In genomic region chr7:25068814-25069213, GRCh38 we compare ENCODE assay signal across 25 cellular contexts. TPM values are rescaled to one million over a fixed set of nuclear protein-coding genes. Genes with fewer than 3 reads are reported as not detected.
DNase-seq lines count a peak whose midpoint lies in the region; ATAC-seq, FAIRE-seq and TF ChIP-seq lines count a peak whose summit lies in the region.
"Had no signal": no experiment of that assay in that cellular context is flagged by ENCODE, and none has a peak within 500 bp of the region (broad histone marks: within the 10 kb centered on the region; RNA-seq: fewer than 3 reads in every experiment).

No MANE protein-coding gene starts in this region.

- peaks cover 10% of the 10 kb centered on the region for H3K4me1 ChIP-seq in fibroblast of lung (ENCODE audit: control insufficient read depth, extremely low read depth, insufficient read depth, low read length)
- H3K4me1 ChIP-seq: BE2C had no signal

- no peaks in the 10 kb centered on the region for H3K9me3 ChIP-seq in fibroblast of lung (ENCODE audit: control insufficient read depth, insufficient read depth, low read depth, low read length)
- H3K9me3 ChIP-seq: BE2C, pancreas, transverse colon had no signal

- ATAC-seq in stimulated activated memory B cell treated with anti-CD40 and anti-IgM and Interleukin-4, amounts not matched to agents 10 μg/mL and 1 μg/mL and 100 μg/mL, for 72 hours = no peak
- no peak for ATAC-seq in T-cell (replicated peaks in 1 of 4)
- ATAC-seq: stimulated activated naive CD8-positive, alpha-beta T cell treated with anti-CD3 and anti-CD28 coated beads, Interleukin-15, Interleukin-2, amounts not matched to agents 100 U/mL and 50 U/mL, for 24 hours; T-helper 17 cell; WTC11 had no signal

- H3K4me1 Mint-ChIP-seq in stimulated activated memory B cell treated with anti-CD40 and anti-IgM and Interleukin-4, amounts not matched to agents 10 μg/mL and 1 μg/mL and 100 μg/mL, for 72 hours = peaks cover 7% of the 10 kb centered on the region
- peaks cover 4 to 6% (median 5%) of the 10 kb centered on the region in 3 donors for H3K4me1 Mint-ChIP-seq in T-cell

- no peaks in the 10 kb centered on the region for H3K36me3 Mint-ChIP-seq in stimulated activated memory B cell treated with anti-CD40 and anti-IgM and Interleukin-4, amounts not matched to agents 10 μg/mL and 1 μg/mL and 100 μg/mL, for 72 hours
- no peaks in the 10 kb centered on the region for H3K36me3 Mint-ChIP-seq in T-cell
- H3K36me3 Mint-ChIP-seq: naive B cell, WTC11 had no signal

- no peaks in the 10 kb centered on the region for H3K79me2 ChIP-seq in fibroblast of lung (ENCODE audit: control insufficient read depth, insufficient read depth, low read length)
- H3K79me2 ChIP-seq: hepatocyte had no signal

- peak overlapping the region; percentile 16 for H3K27ac Mint-ChIP-seq in stimulated activated memory B cell treated with anti-CD40 and anti-IgM and Interleukin-4, amounts not matched to agents 10 μg/mL and 1 μg/mL and 100 μg/mL, for 72 hours
- no peak overlapping the region for H3K27ac Mint-ChIP-seq in T-cell
- H3K27ac Mint-ChIP-seq: activated CD4-positive, alpha-beta memory T cell treated with anti-CD3 and anti-CD28 coated beads, Interleukin-2, amount 10 ng/mL, durations not matched to agents 7 days and 5 days; activated naive CD4-positive, alpha-beta T cell treated with anti-CD3 and anti-CD28 coated beads for 36 hours; T-helper 17 cell; WTC11 had no signal

- H3K27ac ChIP-seq in fibroblast of lung (ENCODE audit: insufficient read depth, low read length) = no peak overlapping the region
- H3K27ac ChIP-seq: hepatocyte, pancreas, transverse colon had no signal

- H4K20me1 ChIP-seq in fibroblast of lung (ENCODE audit: control insufficient read depth, extremely low read depth, insufficient read depth, low read length) = no peaks in the 10 kb centered on the region

- H3K36me3 ChIP-seq in fibroblast of lung (ENCODE audit: control insufficient read depth, insufficient read depth, low read length) = no peaks in the 10 kb centered on the region
- H3K36me3 ChIP-seq: BE2C, pancreas, transverse colon had no signal

- H3K4me2 ChIP-seq in fibroblast of lung (ENCODE audit: extremely low read depth, insufficient read depth, low read length) = no peak overlapping the region

- H3K9ac ChIP-seq in fibroblast of lung (ENCODE audit: insufficient read depth, low read length) = no peak overlapping the region

- no peak for TF ChIP-seq CTCF in fibroblast of lung (conservative IDR thresholded peaks at IDR 0.05 in 1 of 2, IDR thresholded peaks at IDR 0.05 in 1 of 2; ENCODE audit: low read depth in 1 of 2, low read length in 2 of 2)

- H3K4me3 Mint-ChIP-seq in stimulated activated memory B cell treated with anti-CD40 and anti-IgM and Interleukin-4, amounts not matched to agents 10 μg/mL and 1 μg/mL and 100 μg/mL, for 72 hours = no peak overlapping the region
- H3K4me3 Mint-ChIP-seq in T-cell = no peak overlapping the region
- H3K4me3 Mint-ChIP-seq: activated CD4-positive, alpha-beta memory T cell treated with anti-CD3 and anti-CD28 coated beads, Interleukin-2, amount 10 ng/mL, durations not matched to agents 7 days and 5 days; activated naive CD4-positive, alpha-beta T cell treated with anti-CD3 and anti-CD28 coated beads for 36 hours; naive B cell; T-helper 17 cell; WTC11 had no signal

- H3K9me3 Mint-ChIP-seq in stimulated activated memory B cell treated with anti-CD40 and anti-IgM and Interleukin-4, amounts not matched to agents 10 μg/mL and 1 μg/mL and 100 μg/mL, for 72 hours = no peaks in the 10 kb centered on the region
- no peaks in the 10 kb centered on the region for H3K9me3 Mint-ChIP-seq in T-cell
- H3K9me3 Mint-ChIP-seq: activated CD4-positive, alpha-beta memory T cell treated with anti-CD3 and anti-CD28 coated beads, Interleukin-2, amount 10 ng/mL, durations not matched to agents 7 days and 5 days; activated naive CD4-positive, alpha-beta T cell treated with anti-CD3 and anti-CD28 coated beads for 36 hours; naive B cell had no signal

- DNase-seq in ELR (ENCODE audit: low read depth) (peak; percentile 45), M059J (ENCODE audit: low read depth) (peak; percentile 10), fibroblast of lung (ENCODE audit: low read depth in 2 of 2) (peak in 1 of 2 donors; percentile 15), T-cell (no peak), DMS 273 treated with DMSO at 0.1 percent for 48 hours (lab: John Stamatoyannopoulos, UW) (no peak), RCC 7860 (ENCODE audit: low spot score) (no peak), superior temporal gyrus (ENCODE audit: extremely low spot score) (no peak)
- DNase-seq: activated CD4-positive, alpha-beta memory T cell treated with anti-CD3 and anti-CD28 coated beads, Interleukin-2, amount 10 ng/mL, durations not matched to agents 7 days and 5 days; activated naive CD4-positive, alpha-beta T cell treated with anti-CD3 and anti-CD28 coated beads for 36 hours; BE2C; cerebellar nuclear complex; effector CD4-positive, alpha-beta T cell; naive B cell; NCI-H524; pancreas; SHP77; stimulated activated CD4-positive, alpha-beta T cell treated with anti-CD3 and anti-CD28 coated beads, Interleukin-2, amount 100 ng/mL, for 24 hours; stimulated activated naive CD8-positive, alpha-beta T cell treated with anti-CD3 and anti-CD28 coated beads, Interleukin-15, Interleukin-2, amounts not matched to agents 100 U/mL and 50 U/mL, for 24 hours; T-helper 17 cell; transverse colon had no signal

- CTCF ChIA-PET in T-cell (lab: Charles Lee) = interaction anchor here (0.9 to 2.2 kb wide), 4 partner anchors 89 to 256 kb away, joined by 3 to 18 read pairs (median 12); partner anchors contain the start of gene OSBPL3 (in 1 of the 2)

- no peak for FAIRE-seq in RCC 7860 (lab: Jason Lieb, UNC)
- FAIRE-seq: D721Med, HTR-8/SVneo, pancreas had no signal

- H3K27me3 Mint-ChIP-seq in stimulated activated memory B cell treated with anti-CD40 and anti-IgM and Interleukin-4, amounts not matched to agents 10 μg/mL and 1 μg/mL and 100 μg/mL, for 72 hours = no peaks in the 10 kb centered on the region
- H3K27me3 Mint-ChIP-seq in T-cell = no peaks in the 10 kb centered on the region
- H3K27me3 Mint-ChIP-seq: activated CD4-positive, alpha-beta memory T cell treated with anti-CD3 and anti-CD28 coated beads, Interleukin-2, amount 10 ng/mL, durations not matched to agents 7 days and 5 days; naive B cell; T-helper 17 cell had no signal

- POLR2A ChIA-PET in T-cell (lab: Charles Lee) = no interaction called here

- H3K27me3 ChIP-seq in fibroblast of lung (ENCODE audit: control insufficient read depth, insufficient read depth, low read length) = no peaks in the 10 kb centered on the region
- H3K27me3 ChIP-seq: BE2C, hepatocyte, pancreas, transverse colon had no signal

- H2AFZ ChIP-seq in fibroblast of lung (ENCODE audit: low read length) = peak overlapping the region; percentile 39

- no peak overlapping the region for H3K4me3 ChIP-seq in fibroblast of lung (replicated peaks in 1 of 4; ENCODE audit: control extremely low read depth in 1 of 4, insufficient read depth in 1 of 4, low read depth in 3 of 4, low read length in 4 of 4)
- H3K4me3 ChIP-seq: hepatocyte had no signal

RNA-seq across cellular contexts. Expression of gene CYCS, which starts 56.2 kb away (rescaled TPM):
- 111 and 215 TPM in 2 replicates for total RNA-seq in M059J (2014; rRNA removed; shearing (Covaris generic))
- total RNA-seq in fibroblast of lung (25.7 and 32.7 TPM in 2 replicates), T-cell (100 to 1,000 TPM in 2 of 5 donors, 10 to 100 TPM in 3; 45.0 to 136 (median 47.3) TPM)
- 76.5 and 84.8 TPM in 2 replicates for polyA plus RNA-seq in fibroblast of lung
- 85.7 and 99.7 TPM in 2 replicates for polyA plus RNA-seq in fibroblast of lung (2012)
- polyA minus RNA-seq in fibroblast of lung (ENCODE audit: low replicate concordance) = 5.4 and 9.1 TPM in 2 replicates

Comparison
In these comparisons a context has a peak if more than half of its experiments do, and no peak if none do; other contexts are left out.
1. DNase-seq: peak in ELR (single experiment) and M059J (single experiment); none in T-cell (0 of 34), DMS 273 treated with DMSO at 0.1 percent for 48 hours (single experiment), RCC 7860 (single experiment) and superior temporal gyrus (single experiment).